In genomic region chr6:163705923-163706322, GRCh38 we compare ENCODE assay signal across 14 cellular contexts.
DNase-seq lines count a peak whose midpoint lies in the region; ATAC-seq and TF ChIP-seq lines count a peak whose summit lies in the region.
"Had no signal": no experiment of that assay in that cellular context is flagged by ENCODE, and none has a peak within 500 bp of the region (broad histone marks: within the 10 kb centered on the region; RNA-seq: fewer than 3 reads in every experiment).

No MANE protein-coding gene starts in this region.

- H3K36me3 ChIP-seq in PC-3 (ENCODE audit: low read depth, low read length): no peaks in the 10 kb centered on the region

- H3K9me3 Mint-ChIP-seq in WTC11: peaks cover 15% of the 10 kb centered on the region
- no peaks in the 10 kb centered on the region for H3K9me3 Mint-ChIP-seq in activated CD4-positive, alpha-beta memory T cell treated with anti-CD3 and anti-CD28 coated beads for 36 hours
- H3K9me3 Mint-ChIP-seq: activated naive CD4-positive, alpha-beta T cell treated with anti-CD3 and anti-CD28 coated beads, Interleukin-2, amount 50 U/mL, for 24 hours; GM23338; natural killer cell had no signal

- H3K27ac ChIP-seq in PC-3 (ENCODE audit: low read length): no peak overlapping the region

- DNase-seq in pons (ENCODE audit: low spot score): peak; percentile 46
- no peak for DNase-seq in hippocampal formation (lab: John Stamatoyannopoulos, UW)
- DNase-seq in PC-3: no peak
- no peak for DNase-seq in WTC11 (ENCODE audit: low spot score)
- no peak for DNase-seq in activated CD4-positive, alpha-beta memory T cell treated with anti-CD3 and anti-CD28 coated beads for 36 hours
- DNase-seq: DMS 273 treated with DMSO at 0.1 percent for 48 hours; effector CD4-positive, alpha-beta T cell; natural killer cell; stimulated activated CD4-positive, alpha-beta T cell treated with anti-CD3 and anti-CD28 coated beads, Interleukin-15, amount 100 ng/mL, for 24 hours had no signal

- no peak for TF ChIP-seq CTCF in PC-3 (conservative IDR thresholded peaks at IDR 0.05; ENCODE audit: low read depth, low read length)
- TF ChIP-seq CTCF in WTC11 (IDR thresholded peaks at IDR 0.05): no peak

- intact Hi-C loops in PC-3 (cut with micrococcal nuclease): no loop called here
- intact Hi-C loops in activated CD4-positive, alpha-beta memory T cell treated with anti-CD3 and anti-CD28 coated beads for 36 hours (cut with micrococcal nuclease): no loop called here

- CTCF ChIA-PET in PC-3 (lab: Charles Lee) (no interaction called here), WTC11 (lab: Charles Lee) (no interaction called here)
- CTCF ChIA-PET in activated CD4-positive, alpha-beta memory T cell treated with anti-CD3 and anti-CD28 coated beads for 36 hours (lab: Charles Lee): no interaction called here

- H3K9me2 ChIP-seq in PC-3 (replicated peaks; ENCODE audit: low read length): no peaks in the 10 kb centered on the region

- BruUV-seq in PC-3 (replicated peaks; lab: Mats Ljungman, UMichigan): no TSS peak

- POLR2A ChIA-PET in PC-3 (lab: Charles Lee; ENCODE audit: unreplicated experiment) (no interaction called here), WTC11 (lab: Charles Lee) (no interaction called here)
- POLR2A ChIA-PET in activated CD4-positive, alpha-beta memory T cell treated with anti-CD3 and anti-CD28 coated beads for 36 hours (lab: Charles Lee): no interaction called here

- H3K4me1 ChIP-seq in PC-3 (ENCODE audit: insufficient read depth, low read length): no peaks in the 10 kb centered on the region

- no peak overlapping the region for H3K27ac Mint-ChIP-seq in WTC11
- H3K27ac Mint-ChIP-seq in activated CD4-positive, alpha-beta memory T cell treated with anti-CD3 and anti-CD28 coated beads for 36 hours: no peak overlapping the region
- H3K27ac Mint-ChIP-seq: activated naive CD4-positive, alpha-beta T cell treated with anti-CD3 and anti-CD28 coated beads, Interleukin-2, amount 50 U/mL, for 24 hours; GM23338; natural killer cell had no signal

- H4K20me1 ChIP-seq in PC-3 (ENCODE audit: low read length): no peaks in the 10 kb centered on the region

- no peak overlapping the region for H2AFZ ChIP-seq in PC-3 (ENCODE audit: low read length)
- H2AFZ ChIP-seq: GM23338 had no signal

- 0 out of 2 replicates have a peak, but pooled peaks cover 4% of the 10 kb centered on the region for H3K27me3 ChIP-seq in PC-3 (ENCODE audit: low read length)

- peak; percentile 48 for ATAC-seq in GM19035 (IDR thresholded peaks at IDR 0.05; ENCODE audit: unreplicated experiment)
- peak; percentile 43 for ATAC-seq in HG02610 (IDR thresholded peaks at IDR 0.05; ENCODE audit: unreplicated experiment)
- peak; percentile 54 for ATAC-seq in HG03442 (IDR thresholded peaks at IDR 0.05; ENCODE audit: unreplicated experiment)
- no peak for ATAC-seq in PC-3
- no peak for ATAC-seq in WTC11
- ATAC-seq: GM23338 had no signal

- H3K27me3 Mint-ChIP-seq in WTC11 (ENCODE audit: low read depth): no peaks in the 10 kb centered on the region
- peaks cover 5% of the 10 kb centered on the region for H3K27me3 Mint-ChIP-seq in activated CD4-positive, alpha-beta memory T cell treated with anti-CD3 and anti-CD28 coated beads for 36 hours
- H3K27me3 Mint-ChIP-seq: activated naive CD4-positive, alpha-beta T cell treated with anti-CD3 and anti-CD28 coated beads, Interleukin-2, amount 50 U/mL, for 24 hours had no signal

- peaks cover 4% of the 10 kb centered on the region for H3K4me1 Mint-ChIP-seq in WTC11
- no peaks in the 10 kb centered on the region for H3K4me1 Mint-ChIP-seq in activated CD4-positive, alpha-beta memory T cell treated with anti-CD3 and anti-CD28 coated beads for 36 hours (ENCODE audit: low read depth)
- H3K4me1 Mint-ChIP-seq: activated naive CD4-positive, alpha-beta T cell treated with anti-CD3 and anti-CD28 coated beads, Interleukin-2, amount 50 U/mL, for 24 hours had no signal

- H3K36me3 Mint-ChIP-seq in WTC11: no peaks in the 10 kb centered on the region
- H3K36me3 Mint-ChIP-seq in activated CD4-positive, alpha-beta memory T cell treated with anti-CD3 and anti-CD28 coated beads for 36 hours: no peaks in the 10 kb centered on the region
- H3K36me3 Mint-ChIP-seq: activated naive CD4-positive, alpha-beta T cell treated with anti-CD3 and anti-CD28 coated beads, Interleukin-2, amount 50 U/mL, for 24 hours; natural killer cell had no signal

- no peaks in the 10 kb centered on the region for H3F3A ChIP-seq in PC-3 (ENCODE audit: low read length, unreplicated experiment)

- H3K4me3 ChIP-seq in PC-3 (ENCODE audit: low read length): no peak overlapping the region
- H3K4me3 ChIP-seq: GM23338 had no signal

- H3K79me2 ChIP-seq in PC-3 (ENCODE audit: low read length): no peaks in the 10 kb centered on the region

- no peak overlapping the region for H3K4me3 Mint-ChIP-seq in WTC11
- no peak overlapping the region for H3K4me3 Mint-ChIP-seq in activated CD4-positive, alpha-beta memory T cell treated with anti-CD3 and anti-CD28 coated beads for 36 hours
- H3K4me3 Mint-ChIP-seq: activated naive CD4-positive, alpha-beta T cell treated with anti-CD3 and anti-CD28 coated beads, Interleukin-2, amount 50 U/mL, for 24 hours; GM23338; natural killer cell had no signal

- no peak overlapping the region for H3K4me2 ChIP-seq in PC-3 (ENCODE audit: low read length)
- H3K4me2 ChIP-seq: GM23338 had no signal

- no peaks in the 10 kb centered on the region for H3K9me3 ChIP-seq in PC-3 (ENCODE audit: low read length)

- no peak overlapping the region for H3K9ac ChIP-seq in PC-3 (ENCODE audit: low read length)

TF ChIP-seq in WTC11, 78 proteins besides CTCF, POLR2A, EP300 and RAD21 (continues in another document):
- TF ChIP-seq ZNF219 (CRISPR knock-in tag; IDR thresholded peaks at IDR 0.05; ENCODE audit: borderline replicate concordance) (no peak), ESRRA (CRISPR knock-in tag; IDR thresholded peaks at IDR 0.05; ENCODE audit: borderline replicate concordance) (no peak), ZNF263 (CRISPR knock-in tag; IDR thresholded peaks at IDR 0.05; ENCODE audit: low read depth) (no peak), NR3C1 (CRISPR knock-in tag; conservative IDR thresholded peaks at IDR 0.05; ENCODE audit: low read depth) (no peak), IRF2 (CRISPR knock-in tag; IDR thresholded peaks at IDR 0.05; ENCODE audit: borderline replicate concordance, low read depth) (no peak), STAT6 (CRISPR knock-in tag; conservative IDR thresholded peaks at IDR 0.05; ENCODE audit: low read depth) (no peak), TP53 (CRISPR knock-in tag; IDR thresholded peaks at IDR 0.05) (no peak), NR2C2 (CRISPR knock-in tag; IDR thresholded peaks at IDR 0.05) (no peak)
- TF ChIP-seq, protein P1, sequence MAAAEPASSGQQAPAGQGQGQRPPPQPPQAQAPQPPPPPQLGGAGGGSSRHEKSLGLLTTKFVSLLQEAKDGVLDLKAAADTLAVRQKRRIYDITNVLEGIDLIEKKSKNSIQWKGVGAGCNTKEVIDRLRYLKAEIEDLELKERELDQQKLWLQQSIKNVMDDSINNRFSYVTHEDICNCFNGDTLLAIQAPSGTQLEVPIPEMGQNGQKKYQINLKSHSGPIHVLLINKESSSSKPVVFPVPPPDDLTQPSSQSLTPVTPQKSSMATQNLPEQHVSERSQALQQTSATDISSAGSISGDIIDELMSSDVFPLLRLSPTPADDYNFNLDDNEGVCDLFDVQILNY (CRISPR knock-in tag; IDR thresholded peaks at IDR 0.05): no peak

Comparison
In these comparisons a context has a peak if more than half of its experiments do, and no peak if none do; other contexts are left out.
1. ATAC-seq: peak in GM19035 (single experiment), HG02610 (single experiment) and HG03442 (single experiment); none in PC-3 (single experiment) and WTC11 (single experiment).